In the genomic region with DNA sequence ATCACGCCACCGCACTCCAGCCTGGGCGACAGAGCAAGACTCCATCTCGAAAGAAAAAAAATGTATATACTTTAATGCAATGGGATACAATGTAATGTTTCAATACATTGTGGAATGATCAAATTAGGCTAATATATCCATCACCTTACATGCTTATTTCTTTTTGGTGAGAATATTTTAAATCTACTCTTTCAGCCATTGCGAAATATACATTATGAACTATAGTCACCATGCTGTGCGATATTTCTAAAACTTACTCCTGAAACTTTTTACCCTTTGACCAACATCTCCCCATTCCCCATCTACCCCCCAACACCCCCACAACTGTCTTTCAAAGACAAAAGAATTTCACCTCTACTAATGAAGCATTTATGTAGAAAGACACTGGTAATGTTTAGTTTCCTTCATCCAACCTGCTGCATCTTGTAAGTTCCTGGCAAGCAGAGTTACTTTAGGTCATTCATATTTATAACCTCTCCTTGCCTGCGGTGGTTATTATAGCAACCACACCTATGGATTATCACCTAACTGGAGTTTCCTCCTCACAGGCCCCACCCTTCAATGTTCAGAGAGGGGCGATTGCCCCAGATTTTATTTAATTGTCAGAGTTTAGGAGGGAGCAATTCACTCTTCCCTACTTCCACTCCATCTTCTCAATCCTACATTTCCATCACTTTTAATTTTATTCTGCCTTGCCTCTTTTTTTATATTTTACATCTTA, we compare ENCODE assay signal across 9 cellular contexts. TPM values are rescaled to one million over a fixed set of nuclear protein-coding genes. Genes with fewer than 3 reads are reported as not detected.
DNase-seq lines count a peak whose midpoint lies in the region; ATAC-seq and TF ChIP-seq lines count a peak whose summit lies in the region.
"Had no signal": no experiment of that assay in that cellular context is flagged by ENCODE, and none has a peak within 500 bp of the region (broad histone marks: within the 10 kb centered on the region; RNA-seq: fewer than 3 reads in every experiment).

No MANE protein-coding gene starts in this region.

- no peaks in the 10 kb centered on the region for H3K9me3 ChIP-seq in CD4-positive, alpha-beta T cell (ENCODE audit: control insufficient read depth, low read length)
- H3K9me3 ChIP-seq in colonic mucosa = no peaks in the 10 kb centered on the region

- peaks cover 7% of the 10 kb centered on the region for H3K27me3 Mint-ChIP-seq in CD4-positive, alpha-beta T cell
- no peaks in the 10 kb centered on the region for H3K27me3 Mint-ChIP-seq in neural crest cell (ENCODE audit: low read depth)

- peak overlapping the region; percentile 98 for H3K4me3 Mint-ChIP-seq in CD4-positive, alpha-beta T cell
- H3K4me3 Mint-ChIP-seq in neural crest cell = peak overlapping the region; percentile 94

- POLR2A ChIA-PET in CD4-positive, alpha-beta T cell (lab: Charles Lee) = interaction anchor here (0.7 to 1.9 kb wide), 17 partner anchors 10 to 320 kb away, joined by 3 to 107 read pairs (median 6); a partner anchor contains a TSS

- H3K9ac ChIP-seq in colonic mucosa (ENCODE audit: low read depth in 2 of 2, low read length in 2 of 2) = peak overlapping the region; percentile 95 to 97

- H3K4me1 Mint-ChIP-seq in CD4-positive, alpha-beta T cell (ENCODE audit: low read depth) = peaks cover 22% of the 10 kb centered on the region
- H3K4me1 Mint-ChIP-seq in neural crest cell = peaks cover 37% of the 10 kb centered on the region

- H3K9me3 Mint-ChIP-seq in CD4-positive, alpha-beta T cell = no peaks in the 10 kb centered on the region
- no peaks in the 10 kb centered on the region for H3K9me3 Mint-ChIP-seq in neural crest cell

- CTCF ChIA-PET in CD4-positive, alpha-beta T cell (lab: Charles Lee) = no interaction called here

- no peaks in the 10 kb centered on the region for H3K27me3 ChIP-seq in CD4-positive, alpha-beta T cell (ENCODE audit: control insufficient read depth, insufficient read depth, low read length)
- no peaks in the 10 kb centered on the region for H3K27me3 ChIP-seq in colonic mucosa

- H3K4me3 ChIP-seq in colonic mucosa = peak overlapping the region; percentile 76

- DNase-seq in CD4-positive, alpha-beta T cell = no peak
- DNase-seq in LoVo (ENCODE audit: low spot score) = peak; percentile 44
- peak; percentile 56 for DNase-seq in colonic mucosa
- DNase-seq in neural crest cell (ENCODE audit: low read depth, low spot score) = no peak
- no peak for DNase-seq in HPDE6-E6E7 (ENCODE audit: extremely low spot score)
- DNase-seq in Right ventricle myocardium inferior (ENCODE audit: missing footprints) = no peak
- no peak for DNase-seq in posterior vena cava (ENCODE audit: low spot score)
- DNase-seq: retina had no signal

- no peak for ATAC-seq in CD4-positive, alpha-beta T cell (ENCODE audit: poor library complexity)
- ATAC-seq in GM21576 (IDR thresholded peaks at IDR 0.05; ENCODE audit: unreplicated experiment) (no peak), Right ventricle myocardium inferior (no peak)

- H3K27ac Mint-ChIP-seq in CD4-positive, alpha-beta T cell = peak overlapping the region; percentile 97
- H3K27ac Mint-ChIP-seq in neural crest cell (ENCODE audit: unreplicated experiment) = no peak overlapping the region

- peaks cover 15% of the 10 kb centered on the region for H3K36me3 Mint-ChIP-seq in CD4-positive, alpha-beta T cell (ENCODE audit: low read depth)
- no peaks in the 10 kb centered on the region for H3K36me3 Mint-ChIP-seq in neural crest cell (ENCODE audit: low read depth)

- H3K36me3 ChIP-seq in colonic mucosa = no peaks in the 10 kb centered on the region

- H3K27ac ChIP-seq in CD4-positive, alpha-beta T cell (ENCODE audit: low read depth, low read length) = peak overlapping the region; percentile 95
- peak overlapping the region; percentile 100 for H3K27ac ChIP-seq in colonic mucosa

- peaks cover 4% of the 10 kb centered on the region for H3K4me1 ChIP-seq in colonic mucosa

- no peak for TF ChIP-seq CTCF in CD4-positive, alpha-beta T cell (IDR thresholded peaks at IDR 0.05)
- TF ChIP-seq CTCF in colonic mucosa (IDR thresholded peaks at IDR 0.05) (no peak), neural crest cell (conservative IDR thresholded peaks at IDR 0.05) (no peak)

- intact Hi-C loops in CD4-positive, alpha-beta T cell (cut with DNase I, micrococcal nuclease) = loop anchor here (1.0 to 10.0 kb wide), 10 partner anchors 53 to 1935 kb away; a partner anchor contains a TSS
- intact Hi-C loops in colonic mucosa (cut with DNase I) (no loop called here), Right ventricle myocardium inferior (cut with DNase I) (loop anchor here (5.0 kb wide), 1 partner anchor 165 kb away; no protein-coding TSS in a partner anchor), posterior vena cava (cut with DNase I) (no loop called here)

RNA-seq across cellular contexts. Expression of a gene that starts 1.2 kb away (rescaled TPM):
- total RNA-seq in CD4-positive, alpha-beta T cell = 10 to 100 TPM; 15.6 to 16.1 TPM
- total RNA-seq in colonic mucosa (10 to 100 TPM; 59.4 to 76.5 TPM), neural crest cell (55.8 and 60.4 TPM in 2 replicates), Right ventricle myocardium inferior (88.2 TPM), posterior vena cava (10 to 100 TPM; 39.9 to 49.6 TPM)

RNA-seq across cellular contexts. Expression of a gene that starts 57.9 kb away (rescaled TPM):
- total RNA-seq in CD4-positive, alpha-beta T cell = not detected
- total RNA-seq in colonic mucosa (under 1 TPM; 0.05 to 0.21 TPM), neural crest cell (0.12 and 0.23 TPM in 2 replicates), Right ventricle myocardium inferior (4.6 TPM), posterior vena cava (1 to 10 TPM; 1.4 to 2.3 TPM)

Comparison
In these comparisons a context has a peak if more than half of its experiments do, and no peak if none do; other contexts are left out.
1. DNase-seq: peak in LoVo (single experiment) and colonic mucosa (single experiment); none in CD4-positive, alpha-beta T cell (0 of 10), neural crest cell (single experiment), HPDE6-E6E7 (single experiment), Right ventricle myocardium inferior (single experiment) and posterior vena cava (single experiment).
2. intact Hi-C loops: an anchor here in CD4-positive, alpha-beta T cell (1.0 to 10.0 kb wide) and Right ventricle myocardium inferior (5.0 kb wide); none called in colonic mucosa and posterior vena cava.